In the genomic region with DNA sequence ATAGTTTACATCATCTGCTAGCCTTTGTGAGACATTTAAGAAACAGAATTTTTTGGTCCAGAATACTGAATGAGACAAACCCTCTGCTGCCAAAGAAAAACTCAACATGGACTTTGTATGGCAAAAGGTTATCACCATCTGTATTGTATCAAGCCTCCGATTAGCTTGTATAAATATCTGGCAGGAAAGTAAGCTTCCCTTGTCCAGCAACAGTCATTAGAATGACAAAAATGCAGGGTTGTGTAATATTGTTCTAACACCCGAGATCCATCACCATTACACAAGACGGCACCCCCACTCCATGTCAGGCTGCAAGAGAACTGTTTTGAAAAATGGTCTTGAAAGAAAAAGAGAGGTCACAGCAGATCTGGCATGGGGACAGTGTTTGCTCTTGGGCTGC, we compare ENCODE assay signal across 12 cellular contexts. TPM values are rescaled to one million over a fixed set of nuclear protein-coding genes. Genes with fewer than 3 reads are reported as not detected.
A peak's percentile ranks its signal among the peaks of the same experiment; 100 is the strongest.
DNase-seq lines count a peak whose midpoint lies in the region; ATAC-seq, FAIRE-seq and TF ChIP-seq lines count a peak whose summit lies in the region.
"Had no signal": no experiment of that assay in that cellular context is flagged by ENCODE, and none has a peak within 500 bp of the region (broad histone marks: within the 10 kb centered on the region; RNA-seq: fewer than 3 reads in every experiment).

No MANE protein-coding gene starts in this region.

- H3K36me3 ChIP-seq in adrenal gland (replicated peaks in 1 of 2) (no peaks in the 10 kb centered on the region), gastroesophageal sphincter (no peaks in the 10 kb centered on the region), ovary (no peaks in the 10 kb centered on the region)

- peak; percentile 91 for ATAC-seq in gastroesophageal sphincter
- ATAC-seq in HG02840 (IDR thresholded peaks at IDR 0.05; ENCODE audit: low FRiP score, unreplicated experiment) = no peak
- ATAC-seq: activated CD8-positive, alpha-beta T cell treated with anti-CD3 and anti-CD28 coated beads for 36 hours; stimulated activated memory B cell treated with anti-CD40 and anti-IgM and Interleukin-4, amounts not matched to agents 10 μg/mL and 1 μg/mL and 100 μg/mL, for 72 hours had no signal

- TF ChIP-seq EP300 in gastroesophageal sphincter (IDR thresholded peaks at IDR 0.05) = no peak
- TF ChIP-seq EP300 in ovary (IDR thresholded peaks at IDR 0.05) = peak; percentile 60

- no peak for TF ChIP-seq CTCF in AG09309 (IDR thresholded peaks at IDR 0.05; ENCODE audit: control insufficient read depth, insufficient read depth, low read depth, low read length, missing control alignments)
- no peak for TF ChIP-seq CTCF in adrenal gland (IDR thresholded peaks at IDR 0.05)
- TF ChIP-seq CTCF in gastroesophageal sphincter (IDR thresholded peaks at IDR 0.05) = no peak
- no peak for TF ChIP-seq CTCF in ovary (IDR thresholded peaks at IDR 0.05)
- no peak for TF ChIP-seq CTCF in D721Med (IDR thresholded peaks at IDR 0.05; ENCODE audit: insufficient read depth, missing control alignments)

- WGBS in adrenal gland, 4 donors = 13 to 31% (median 21%) methylated on average over 3 of the region's 3 CpGs
- WGBS in gastroesophageal sphincter (ENCODE audit: low coverage in 1 of 2), 2 donors = 0 to 14% methylated on average over 2 to 3 of the region's 3 CpGs
- WGBS in ovary, 3 donors = 0 to 5% (median 3%) methylated on average over 3 of the region's 3 CpGs

- DNase-seq in AG09309 (ENCODE audit: low read depth) (peak; percentile 80), adrenal gland (peak; percentile 18 to 82 (median 51)), ovary (peak; percentile 36 to 77 (median 53)), SHP77 (lab: John Stamatoyannopoulos, UW) (no peak), D721Med (ENCODE audit: insufficient read length, low spot score) (no peak), NCI-H82 treated with DMSO at 0.1 percent for 48 hours (lab: John Stamatoyannopoulos, UW; ENCODE audit: unreplicated experiment) (no peak)
- DNase-seq: activated CD8-positive, alpha-beta T cell treated with anti-CD3 and anti-CD28 coated beads for 36 hours; H7 had no signal

- no peaks in the 10 kb centered on the region for H3K9me3 ChIP-seq in adrenal gland (replicated peaks in 1 of 3)
- no peaks in the 10 kb centered on the region for H3K9me3 ChIP-seq in gastroesophageal sphincter
- no peaks in the 10 kb centered on the region for H3K9me3 ChIP-seq in ovary

- H3K27me3 ChIP-seq in adrenal gland (no peaks in the 10 kb centered on the region), gastroesophageal sphincter (no peaks in the 10 kb centered on the region), ovary (no peaks in the 10 kb centered on the region)

- intact Hi-C loops in adrenal gland (cut with DNase I) (no loop called here), ovary (cut with DNase I) (no loop called here)

- H3K4me3 ChIP-seq in AG09309 (ENCODE audit: control insufficient read depth, low read depth, low read length) = no peak overlapping the region
- H3K4me3 ChIP-seq in adrenal gland = no peak overlapping the region
- H3K4me3 ChIP-seq in gastroesophageal sphincter = no peak overlapping the region
- H3K4me3 ChIP-seq in ovary = no peak overlapping the region

- H3K4me1 ChIP-seq in adrenal gland (replicated peaks in 1 of 2) (peaks cover 0 to 11% of the 10 kb centered on the region in 2 donors), gastroesophageal sphincter (peaks cover 10 to 49% (median 11%) of the 10 kb centered on the region in 3 donors), ovary (ENCODE audit: insufficient read depth) (peaks cover 6% of the 10 kb centered on the region)

- H3K27ac ChIP-seq in adrenal gland = peak overlapping the region in 1 of 5 donors; percentile 69
- H3K27ac ChIP-seq in gastroesophageal sphincter = peak overlapping the region; percentile 70 to 88 (median 76)
- H3K27ac ChIP-seq in ovary = no peak overlapping the region
- H3K27ac ChIP-seq: C4-2B had no signal

- FAIRE-seq in D721Med (lab: Jason Lieb, UNC) = no peak

- TF ChIP-seq POLR2A in adrenal gland (IDR thresholded peaks at IDR 0.05) (no peak), gastroesophageal sphincter (IDR thresholded peaks at IDR 0.05) (no peak), ovary (IDR thresholded peaks at IDR 0.05) (no peak)

RNA-seq across cellular contexts. Expression of a gene that starts 23.6 kb away (rescaled TPM):
- 10 to 100 TPM; 14.0 to 45.3 (median 24.4) TPM for total RNA-seq in adrenal gland
- polyA plus RNA-seq in adrenal gland = 1 to 10 TPM; 2.2 to 7.0 (median 5.1) TPM
- total RNA-seq in gastroesophageal sphincter = 10 to 100 TPM; 37.2 to 70.4 (median 58.4) TPM
- 10 to 100 TPM in 4 of 7 donors, 1 to 10 TPM in 2, under 1 TPM in 1; 0.40 to 20.0 (median 13.3) TPM for total RNA-seq in ovary
- polyA plus RNA-seq in ovary = 10 to 100 TPM in 1 of 2 donors, 1 to 10 TPM in 1; 1.2 to 23.1 TPM
- total RNA-seq: activated CD8-positive, alpha-beta T cell treated with anti-CD3 and anti-CD28 coated beads for 36 hours had no signal

Comparison
In these comparisons a context has a peak if more than half of its experiments do, and no peak if none do; other contexts are left out.
1. DNase-seq: peak in AG09309 (single experiment), adrenal gland (7 of 7) and ovary (5 of 5); none in SHP77 (0 of 2), D721Med (single experiment) and NCI-H82 treated with DMSO at 0.1 percent for 48 hours (single experiment).
2. H3K27ac ChIP-seq: peak in gastroesophageal sphincter (4 of 4); none in ovary (0 of 2).